24 cellular contexts compared by ENCODE assay signal in the genomic region with DNA sequence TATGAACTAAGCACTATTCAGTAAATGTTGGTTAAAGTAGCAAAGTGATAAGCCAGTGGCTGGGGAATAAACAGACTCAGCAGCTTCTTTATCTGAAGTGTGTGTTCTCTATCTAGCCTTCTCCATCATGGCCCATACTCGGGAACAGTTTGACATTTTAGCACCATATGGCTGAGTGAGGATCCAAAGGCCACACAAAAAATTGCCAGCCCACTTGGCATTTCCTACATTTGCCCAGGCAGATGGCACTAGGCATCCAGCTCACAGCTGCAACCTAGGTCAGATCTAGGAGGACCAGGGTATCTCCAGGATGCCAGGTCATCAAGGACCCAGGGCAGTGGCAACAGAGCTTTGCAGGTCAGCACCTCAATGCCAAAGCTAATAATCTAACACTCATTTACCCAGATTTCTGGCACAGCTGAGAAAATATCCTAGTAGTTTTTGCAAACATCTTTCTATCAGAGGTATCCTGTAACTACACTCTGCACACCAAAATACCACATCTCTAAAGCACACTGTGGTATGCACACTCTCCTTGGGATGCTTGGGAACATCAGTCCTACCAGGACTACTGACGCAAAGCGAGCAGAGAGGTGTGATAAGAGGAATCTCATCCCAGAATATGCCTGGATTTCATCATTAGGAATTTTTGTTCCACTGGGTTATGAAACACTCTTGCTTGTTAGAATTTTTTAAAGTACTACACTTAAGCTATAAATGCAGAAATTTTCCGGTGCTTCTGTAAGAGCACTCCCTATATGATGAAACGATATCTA.
A peak's percentile ranks its signal among the peaks of the same experiment; 100 is the strongest.
DNase-seq lines count a peak whose midpoint lies in the region; ATAC-seq, FAIRE-seq and TF ChIP-seq lines count a peak whose summit lies in the region.
"Had no signal": no experiment of that assay in that cellular context is flagged by ENCODE, and none has a peak within 500 bp of the region (broad histone marks: within the 10 kb centered on the region; RNA-seq: fewer than 3 reads in every experiment).

No MANE protein-coding gene starts in this region.

- no peak overlapping the region for H3K4me3 ChIP-seq in liver (ENCODE audit: low read depth in 1 of 3, low read length in 3 of 3)
- H3K4me3 ChIP-seq in HepG2 (replicated peaks in 1 of 3; ENCODE audit: insufficient read depth in 1 of 3, low read depth in 2 of 3, low read length in 3 of 3): no peak overlapping the region
- no peak overlapping the region for H3K4me3 ChIP-seq in right cardiac atrium (ENCODE audit: low read length)
- H3K4me3 ChIP-seq in aorta (ENCODE audit: low read length in 2 of 2): no peak overlapping the region
- H3K4me3 ChIP-seq: A549, esophagus squamous epithelium had no signal

- no peaks in the 10 kb centered on the region for H3K36me3 Mint-ChIP-seq in chondrocyte (ENCODE audit: low read depth)

- H3K4me3 Mint-ChIP-seq in chondrocyte (ENCODE audit: unreplicated experiment): no peak overlapping the region
- H3K4me3 Mint-ChIP-seq: activated CD8-positive, alpha-beta T cell treated with anti-CD3 and anti-CD28 coated beads, Interleukin-2, amount 10 ng/mL, durations not matched to agents 7 days and 5 days; activated T-cell treated with anti-CD3 and anti-CD28 coated beads, Interleukin-2, amount 50 U/mL, for 24 hours; B cell; central memory CD8-positive, alpha-beta T cell; nephron had no signal

- H3K36me3 ChIP-seq in liver (ENCODE audit: control insufficient read depth in 4 of 4, insufficient read depth in 3 of 4, low read depth in 1 of 4, low read length in 3 of 4): no peaks in the 10 kb centered on the region
- H3K36me3 ChIP-seq in HepG2 (replicated peaks in 1 of 2; ENCODE audit: control insufficient read depth in 1 of 2, insufficient read depth in 2 of 2, low read length in 2 of 2): no peaks in the 10 kb centered on the region
- no peaks in the 10 kb centered on the region for H3K36me3 ChIP-seq in aorta (ENCODE audit: control insufficient read depth in 1 of 2, insufficient read depth in 2 of 2, low read length in 1 of 2)
- H3K36me3 ChIP-seq: esophagus squamous epithelium had no signal

- TF ChIP-seq POLR2A in HepG2 (IDR thresholded peaks at IDR 0.05; ENCODE audit: insufficient read depth in 1 of 2, low read depth in 2 of 2, low read length in 2 of 2): no peak

- peaks cover 17% of the 10 kb centered on the region for H3K79me2 ChIP-seq in HepG2 (ENCODE audit: insufficient read depth, low read length)

- no peak overlapping the region for H2AFZ ChIP-seq in HepG2 (ENCODE audit: low read length)

- CTCF ChIA-PET in HepG2 (lab: Yijun Ruan, JAX; ENCODE audit: low intra/inter-chr PET ratio, low total read pairs): no interaction called here

- no peak for TF ChIP-seq CTCF in liver (IDR thresholded peaks at IDR 0.05; ENCODE audit: low read depth, low read length, missing input control)
- TF ChIP-seq CTCF in HepG2 (CRISPR knock-in tag; IDR thresholded peaks at IDR 0.05): no peak
- no peak for TF ChIP-seq CTCF in chondrocyte (IDR thresholded peaks at IDR 0.05)

- POLR2A ChIA-PET in HepG2 (lab: Yijun Ruan, JAX): no interaction called here

- H3K4me1 ChIP-seq in liver (ENCODE audit: control insufficient read depth in 4 of 4, insufficient read depth in 4 of 4, low read length in 3 of 4) (peaks cover 12 to 20% (median 17%) of the 10 kb centered on the region in 4 donors), HepG2 (ENCODE audit: insufficient read depth, low read length) (no peaks in the 10 kb centered on the region), right cardiac atrium (ENCODE audit: control insufficient read depth, insufficient read depth, low read length) (peaks cover 2% of the 10 kb centered on the region), aorta (ENCODE audit: control insufficient read depth in 1 of 2, insufficient read depth in 2 of 2, low read length in 2 of 2) (peaks cover 0 to 5% of the 10 kb centered on the region in 2 donors)

- FAIRE-seq in HepG2 (lab: Jason Lieb, UNC): no peak
- FAIRE-seq: A549, GM12892 had no signal

- intact Hi-C loops in HepG2 (cut with micrococcal nuclease; ENCODE audit: unreplicated experiment): no loop called here
- intact Hi-C loops in right cardiac atrium (cut with DNase I): no loop called here
- intact Hi-C loops in aorta (cut with DNase I): loop anchor here in 1 of 2 donors (5.0 kb wide), 1 partner anchor 63 kb away; a partner anchor contains a TSS

- no peak overlapping the region for H3K4me2 ChIP-seq in HepG2 (ENCODE audit: low read depth, low read length)
- H3K4me2 ChIP-seq: A549 had no signal

- H3K9me3 Mint-ChIP-seq in chondrocyte (ENCODE audit: low read depth): no peaks in the 10 kb centered on the region
- H3K9me3 Mint-ChIP-seq: activated T-cell treated with anti-CD3 and anti-CD28 coated beads, Interleukin-2, amount 50 U/mL, for 24 hours; central memory CD8-positive, alpha-beta T cell; nephron had no signal

- 47% methylated on average over 5 of the region's 5 CpGs for WGBS in liver
- 94% methylated on average over 5 of the region's 5 CpGs for WGBS in HepG2 (ENCODE audit: low lambda C conversion rate)
- 68% methylated on average over 5 of the region's 5 CpGs for WGBS in right cardiac atrium
- whole genome bisulfite sequencing in aorta, 2 donors: 64 to 72% methylated on average over 5 of the region's 5 CpGs

- H3K9ac ChIP-seq in liver (ENCODE audit: low read depth in 1 of 2, low read length in 2 of 2) (no peak overlapping the region), HepG2 (ENCODE audit: insufficient read depth, low read depth, low read length) (no peak overlapping the region)

- DNase-seq in HepG2 (ENCODE audit: low spot score): no peak
- DNase-seq in chondrocyte (ENCODE audit: low spot score): no peak
- peak in 2 of 3 donors; percentile 21 to 55 for DNase-seq in right cardiac atrium
- no peak for DNase-seq in aorta
- no peak for DNase-seq in DMS53 treated with DMSO at 0.1 percent for 48 hours (lab: John Stamatoyannopoulos, UW; ENCODE audit: unreplicated experiment)
- DNase-seq in activated CD8-positive, alpha-beta memory T cell treated with anti-CD3 and anti-CD28 coated beads, Interleukin-2, amount 50 U/mL, for 4 hours: no peak
- no peak for DNase-seq in stimulated activated CD8-positive, alpha-beta memory T cell treated with anti-CD3 and anti-CD28 coated beads, Interleukin-4, amount 100 ng/mL, for 48 hours
- DNase-seq: activated CD8-positive, alpha-beta T cell treated with anti-CD3 and anti-CD28 coated beads, Interleukin-2, amount 10 ng/mL, durations not matched to agents 7 days and 5 days; activated naive CD4-positive, alpha-beta T cell treated with Interleukin-2 at 50 U/mL for 16 hours; activated T-cell treated with anti-CD3 and anti-CD28 coated beads, Interleukin-2, amount 50 U/mL, for 24 hours; effector memory CD4-positive, alpha-beta T cell; esophagus squamous epithelium; GOT3; left colon; NCI-H1417; NCI-H2107; NCI-H526 treated with DMSO at 0.1 percent for 48 hours had no signal

- no peaks in the 10 kb centered on the region; the same call in none of the 2 replicates for H4K20me1 ChIP-seq in HepG2 (ENCODE audit: insufficient read depth, low read length)

- TF ChIP-seq EP300 in HepG2 (IDR thresholded peaks at IDR 0.05; ENCODE audit: low read depth in 2 of 2, low read length in 2 of 2) (no peak), HepG2 (CRISPR knock-in tag; IDR thresholded peaks at IDR 0.05; ENCODE audit: borderline replicate concordance) (no peak)

- H3K4me1 Mint-ChIP-seq in chondrocyte (ENCODE audit: low read depth): peaks cover 68% of the 10 kb centered on the region
- H3K4me1 Mint-ChIP-seq: B cell; central memory CD8-positive, alpha-beta T cell had no signal

- BruUV-seq in HepG2 (replicated peaks; lab: Mats Ljungman, UMichigan): no TSS peak

- H3K27me3 ChIP-seq in liver (ENCODE audit: control insufficient read depth in 4 of 4, insufficient read depth in 4 of 4, low read length in 3 of 4) (no peaks in the 10 kb centered on the region), HepG2 (ENCODE audit: control insufficient read depth in 1 of 2, insufficient read depth in 2 of 2, low read length in 2 of 2) (no peaks in the 10 kb centered on the region), right cardiac atrium (ENCODE audit: control insufficient read depth, insufficient read depth) (no peaks in the 10 kb centered on the region), aorta (ENCODE audit: control insufficient read depth in 1 of 2, insufficient read depth in 2 of 2, low read length in 1 of 2) (no peaks in the 10 kb centered on the region)
- H3K27me3 ChIP-seq: esophagus squamous epithelium had no signal

- TF ChIP-seq RAD21 in liver (IDR thresholded peaks at IDR 0.05) (peak; percentile 60 to 71), HepG2 (CRISPR knock-in tag; IDR thresholded peaks at IDR 0.05) (no peak)

- no peak for ATAC-seq in HepG2
- ATAC-seq in right cardiac atrium: peak; percentile 88 to 91
- peak; percentile 21 for ATAC-seq in aorta (ENCODE audit: low FRiP score)
- ATAC-seq: A549; activated CD4-positive, CD25-positive, alpha-beta regulatory T cell treated with anti-CD3 and anti-CD28 coated beads, Interleukin-2, amount 50 U/mL, for 24 hours; activated CD8-positive, alpha-beta T cell treated with anti-CD3 and anti-CD28 coated beads, Interleukin-2, amount 10 ng/mL, durations not matched to agents 7 days and 5 days; left colon had no signal

- H3K27ac ChIP-seq in liver (ENCODE audit: low read depth in 1 of 2, low read length in 2 of 2) (peak overlapping the region in 1 of 2 donors; percentile 48), HepG2 (ENCODE audit: extremely low read length, insufficient read depth, low read length) (no peak overlapping the region), right cardiac atrium (ENCODE audit: low read length) (no peak overlapping the region), aorta (ENCODE audit: low read depth in 1 of 2, low read length in 2 of 2) (no peak overlapping the region)
- H3K27ac ChIP-seq: A549, esophagus squamous epithelium had no signal

- in situ Hi-C loops in HepG2 (cut with HindIII; ENCODE audit: extremely low pct_ligation_motif_present, low pct_unique_long_range_greater_than_20kb): no loop called here

- peak overlapping the region; percentile 90 for H3K27ac Mint-ChIP-seq in chondrocyte (ENCODE audit: unreplicated experiment)
- H3K27ac Mint-ChIP-seq: activated CD8-positive, alpha-beta T cell treated with anti-CD3 and anti-CD28 coated beads, Interleukin-2, amount 10 ng/mL, durations not matched to agents 7 days and 5 days; activated T-cell treated with anti-CD3 and anti-CD28 coated beads, Interleukin-2, amount 50 U/mL, for 24 hours; B cell; nephron had no signal

- H3K27me3 Mint-ChIP-seq in chondrocyte (ENCODE audit: low read depth): no peaks in the 10 kb centered on the region

- H3K9me3 ChIP-seq in liver (ENCODE audit: control insufficient read depth in 4 of 4, low read length in 3 of 4) (no peaks in the 10 kb centered on the region), HepG2 (ENCODE audit: low read length) (no peaks in the 10 kb centered on the region), right cardiac atrium (ENCODE audit: control insufficient read depth, low read length) (no peaks in the 10 kb centered on the region), aorta (ENCODE audit: control insufficient read depth, low read length) (no peaks in the 10 kb centered on the region)
- H3K9me3 ChIP-seq: A549, esophagus squamous epithelium had no signal

TF ChIP-seq in liver, 16 proteins besides CTCF, POLR2A, EP300 and RAD21 (continues in another document):
- TF ChIP-seq FOXA2 (IDR thresholded peaks at IDR 0.05): no peak
- peak in 1 of 2 donors; percentile 41 for TF ChIP-seq EGR1 (IDR thresholded peaks at IDR 0.05; ENCODE audit: low read depth in 2 of 2)

TF ChIP-seq in HepG2, 621 proteins besides CTCF, POLR2A, EP300 and RAD21 (continues in another document):
- no peak for TF ChIP-seq CC2D1A (CRISPR knock-in tag; IDR thresholded peaks at IDR 0.05)

Comparison
In these comparisons a context has a peak if more than half of its experiments do, and no peak if none do; other contexts are left out.
1. DNase-seq: peak in right cardiac atrium (2 of 3); none in HepG2 (single experiment), chondrocyte (single experiment), aorta (0 of 2), DMS53 treated with DMSO at 0.1 percent for 48 hours (single experiment), activated CD8-positive, alpha-beta memory T cell treated with anti-CD3 and anti-CD28 coated beads, Interleukin-2, amount 50 U/mL, for 4 hours (single experiment) and stimulated activated CD8-positive, alpha-beta memory T cell treated with anti-CD3 and anti-CD28 coated beads, Interleukin-4, amount 100 ng/mL, for 48 hours (single experiment).